24 cellular contexts compared by ENCODE assay signal in the genomic region with DNA sequence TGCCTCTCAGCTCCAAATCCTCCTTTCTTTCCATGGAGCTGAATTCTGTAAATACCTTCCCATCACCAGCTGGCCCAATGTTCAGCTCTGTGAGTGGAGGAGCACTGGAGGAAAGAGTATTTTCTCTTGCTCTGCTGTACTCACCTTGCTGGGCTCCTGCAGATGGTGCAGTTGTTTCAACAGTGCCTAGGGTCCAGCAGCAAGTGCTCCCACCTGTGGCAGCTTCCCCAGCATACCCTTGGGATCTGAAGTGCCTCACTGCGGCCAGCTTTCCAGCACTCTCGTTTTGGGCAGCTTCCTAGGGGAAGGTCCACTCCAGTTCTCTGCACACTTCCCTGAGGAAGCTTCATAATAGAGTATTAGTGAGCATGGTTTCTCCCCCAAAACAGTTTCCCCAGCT.
"Had no signal": no experiment of that assay in that cellular context is flagged by ENCODE, and none has a peak within 500 bp of the region (broad histone marks: within the 10 kb centered on the region; RNA-seq: fewer than 3 reads in every experiment).

No MANE protein-coding gene starts in this region.

- H3K27ac ChIP-seq: cardiac muscle cell, SK-N-MC, VCaP had no signal

- H3K4me3 ChIP-seq: cardiac muscle cell, SK-N-MC had no signal

- H3K27me3 ChIP-seq: cardiac muscle cell had no signal

- H3K27ac Mint-ChIP-seq: activated CD8-positive, alpha-beta T cell treated with anti-CD3 and anti-CD28 coated beads for 36 hours; activated naive CD4-positive, alpha-beta T cell treated with anti-CD3 and anti-CD28 coated beads for 36 hours; activated naive CD8-positive, alpha-beta T cell; brain; T-cell had no signal

- H3K4me3 Mint-ChIP-seq: activated CD8-positive, alpha-beta T cell treated with anti-CD3 and anti-CD28 coated beads for 36 hours; activated naive CD4-positive, alpha-beta T cell treated with anti-CD3 and anti-CD28 coated beads for 36 hours; activated naive CD8-positive, alpha-beta T cell; brain; T-cell had no signal

- FAIRE-seq: astrocyte had no signal

- H3K9me3 Mint-ChIP-seq: activated naive CD4-positive, alpha-beta T cell treated with anti-CD3 and anti-CD28 coated beads for 36 hours had no signal

- H3K36me3 Mint-ChIP-seq: T-cell had no signal

- H3K36me3 ChIP-seq: cardiac muscle cell had no signal

- H3K27me3 Mint-ChIP-seq: activated CD8-positive, alpha-beta T cell treated with anti-CD3 and anti-CD28 coated beads for 36 hours; brain; T-cell had no signal

- DNase-seq: activated CD4-positive, alpha-beta T cell treated with anti-CD3 and anti-CD28 coated beads for 4 hours; activated CD8-positive, alpha-beta memory T cell treated with anti-CD3 and anti-CD28 coated beads, Interleukin-2, amount 50 U/mL, for 48 hours; activated CD8-positive, alpha-beta T cell treated with anti-CD3 and anti-CD28 coated beads for 36 hours; activated effector memory CD4-positive, alpha-beta T cell treated with anti-CD3 and anti-CD28 coated beads, Interleukin-2, amount 50 U/mL, for 16 hours; activated naive CD4-positive, alpha-beta T cell treated with anti-CD3 and anti-CD28 coated beads for 36 hours; activated T-cell treated with anti-CD3 and anti-CD28 coated beads, Interleukin-2, amount 50 U/mL, for 1 hour; amygdala; Kasumi-1; KBM-7; NCI-H1105 treated with DMSO at 0.1 percent for 48 hours; NCI-H1436 treated with DMSO at 0.1 percent for 48 hours; NCI-H1930; NCI-H2171; NCI-H446 treated with DMSO at 0.1 percent for 48 hours; NCI-H526 treated with DMSO at 0.1 percent for 48 hours; T-cell; T-helper 2 cell had no signal

- ATAC-seq: activated CD4-positive, CD25-positive, alpha-beta regulatory T cell treated with anti-CD3 and anti-CD28 coated beads, Interleukin-2, amount 50 U/mL, for 24 hours; activated CD8-positive, alpha-beta T cell treated with anti-CD3 and anti-CD28 coated beads for 36 hours; T-cell had no signal

- H3K4me1 Mint-ChIP-seq: T-cell had no signal
